ENCODE assay signal across 27 cellular contexts in the genomic region with DNA sequence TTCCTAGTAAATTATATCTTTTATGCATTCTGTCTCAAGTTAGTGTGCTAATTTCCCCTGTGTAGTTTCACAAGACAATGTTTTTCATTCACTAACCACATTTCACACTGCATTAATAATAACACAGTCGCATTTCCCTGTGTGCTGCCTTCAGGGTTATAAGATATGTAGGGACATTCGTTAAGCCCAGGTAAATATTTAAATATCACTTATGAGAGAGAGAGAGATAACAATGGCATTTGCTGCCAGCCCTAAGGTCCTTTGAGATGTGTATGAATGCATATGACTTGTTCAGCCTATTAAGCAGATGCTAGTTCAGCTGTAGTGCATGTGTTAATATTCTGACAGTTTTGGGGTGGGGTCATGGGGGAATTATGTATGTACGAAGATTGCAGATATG.
"Had no signal": no experiment of that assay in that cellular context is flagged by ENCODE, and none has a peak within 500 bp of the region (broad histone marks: within the 10 kb centered on the region; RNA-seq: fewer than 3 reads in every experiment).

No MANE protein-coding gene starts in this region.

- H3K27me3 Mint-ChIP-seq: stimulated activated memory B cell treated with anti-CD40 and anti-IgM and Interleukin-4, amounts not matched to agents 10 μg/mL and 1 μg/mL and 100 μg/mL, for 72 hours; type B pancreatic cell had no signal

- H3K4me3 Mint-ChIP-seq: immature natural killer cell; natural killer cell; stimulated activated memory B cell treated with anti-CD40 and anti-IgM and Interleukin-4, amounts not matched to agents 10 μg/mL and 1 μg/mL and 100 μg/mL, for 72 hours; type B pancreatic cell had no signal

- H3K4me1 Mint-ChIP-seq: immature natural killer cell; natural killer cell; stimulated activated memory B cell treated with anti-CD40 and anti-IgM and Interleukin-4, amounts not matched to agents 10 μg/mL and 1 μg/mL and 100 μg/mL, for 72 hours had no signal

- H3K27ac ChIP-seq: coronary artery, esophagus squamous epithelium, lower lobe of right lung, ovary, psoas muscle, sigmoid colon, spleen, testis, tibial artery had no signal

- H3K4me3 ChIP-seq: coronary artery, esophagus squamous epithelium, lower lobe of right lung, ovary, psoas muscle, sigmoid colon, spleen, testis, tibial artery had no signal

- DNase-seq: dermis blood vessel endothelial cell; effector memory CD4-positive, alpha-beta T cell; esophagus squamous epithelium; foreskin melanocyte; hypothalamus; immature natural killer cell; islet precursor cell; kidney glomerular epithelial cell; left colon; left ventricle myocardium superior; lower lobe of right lung; natural killer cell; occipital lobe; ovary; posterior cingulate gyrus; psoas muscle; right cardiac atrium; sigmoid colon; spleen; stimulated activated CD4-positive, alpha-beta T cell treated with anti-CD3 and anti-CD28 coated beads, Interleukin-4, amount 100 ng/mL, for 4 hours; stimulated activated naive CD8-positive, alpha-beta T cell treated with anti-CD3 and anti-CD28 coated beads, Interleukin-15, Interleukin-2, amounts not matched to agents 100 U/mL and 50 U/mL, for 24 hours; substantia nigra; testis; tibial artery had no signal

- H3K9me3 ChIP-seq: lower lobe of right lung, ovary, psoas muscle, sigmoid colon, testis, tibial artery had no signal

- H3K36me3 ChIP-seq: esophagus squamous epithelium, lower lobe of right lung, ovary, sigmoid colon, spleen, tibial artery had no signal

- H3K36me3 Mint-ChIP-seq: immature natural killer cell; stimulated activated memory B cell treated with anti-CD40 and anti-IgM and Interleukin-4, amounts not matched to agents 10 μg/mL and 1 μg/mL and 100 μg/mL, for 72 hours had no signal

- H3K4me1 ChIP-seq: esophagus squamous epithelium, lower lobe of right lung, psoas muscle, sigmoid colon, spleen, testis, tibial artery had no signal

- H3K27ac Mint-ChIP-seq: immature natural killer cell; natural killer cell; stimulated activated memory B cell treated with anti-CD40 and anti-IgM and Interleukin-4, amounts not matched to agents 10 μg/mL and 1 μg/mL and 100 μg/mL, for 72 hours; type B pancreatic cell had no signal

- H3K27me3 ChIP-seq: esophagus squamous epithelium, ovary, sigmoid colon, spleen, testis, tibial artery had no signal
